Comparison of ENCODE assay signal across 21 cellular contexts in genomic region chr4:62191446-62191845, GRCh38.
"Had no signal": no experiment of that assay in that cellular context is flagged by ENCODE, and none has a peak within 500 bp of the region (broad histone marks: within the 10 kb centered on the region; RNA-seq: fewer than 3 reads in every experiment).

No MANE protein-coding gene starts in this region.

- DNase-seq: activated CD4-positive, alpha-beta memory T cell treated with anti-CD3 and anti-CD28 coated beads, Interleukin-2, amount 10 ng/mL, durations not matched to agents 7 days and 5 days; activated CD4-positive, alpha-beta T cell treated with anti-CD3 and anti-CD28 coated beads for 36 hours; activated CD4-positive, alpha-beta T cell treated with anti-CD3 and anti-CD28 coated beads, Interleukin-2, amount 50 U/mL, for 1 hour; activated gamma-delta T cell; activated naive CD4-positive, alpha-beta T cell treated with anti-CD3 and anti-CD28 coated beads for 36 hours; activated naive CD8-positive, alpha-beta T cell treated with anti-CD3 and anti-CD28 coated beads for 36 hours; activated T-cell treated with anti-CD3 and anti-CD28 coated beads for 4 hours; activated T-cell treated with anti-CD3 and anti-CD28 coated beads, Interleukin-2, amount 50 U/mL, for 48 hours; adrenal gland; aorta; MM.1S; NCI-H187; NCI-H524 treated with DMSO at 0.1 percent for 48 hours; NCI-H774; NK-92 treated with Interleukin-12 subunit alpha and Interleukin-12 subunit beta, amount 100 ng/mL, for 24 hours; SHP77 treated with DMSO at 0.1 percent for 48 hours; T-cell; T-helper 2 cell; WERI-Rb-1 had no signal

- ATAC-seq: activated CD4-positive, alpha-beta T cell treated with anti-CD3 and anti-CD28 coated beads for 36 hours; activated T-helper 17 cell treated with anti-CD3 and anti-CD28 coated beads, Interleukin-2, amount 50 U/mL, for 72 hours; T-cell had no signal

- H3K27ac ChIP-seq: adrenal gland, breast epithelium, WERI-Rb-1 had no signal

- H3K27me3 ChIP-seq: adrenal gland, breast epithelium had no signal

- H3K4me1 ChIP-seq: adrenal gland, breast epithelium had no signal

- H3K36me3 ChIP-seq: adrenal gland, breast epithelium, WERI-Rb-1 had no signal

- H3K9me3 ChIP-seq: adrenal gland, breast epithelium had no signal

- H3K4me3 ChIP-seq: adrenal gland, breast epithelium had no signal
